ENCODE assay signal across 9 cellular contexts in the genomic region with DNA sequence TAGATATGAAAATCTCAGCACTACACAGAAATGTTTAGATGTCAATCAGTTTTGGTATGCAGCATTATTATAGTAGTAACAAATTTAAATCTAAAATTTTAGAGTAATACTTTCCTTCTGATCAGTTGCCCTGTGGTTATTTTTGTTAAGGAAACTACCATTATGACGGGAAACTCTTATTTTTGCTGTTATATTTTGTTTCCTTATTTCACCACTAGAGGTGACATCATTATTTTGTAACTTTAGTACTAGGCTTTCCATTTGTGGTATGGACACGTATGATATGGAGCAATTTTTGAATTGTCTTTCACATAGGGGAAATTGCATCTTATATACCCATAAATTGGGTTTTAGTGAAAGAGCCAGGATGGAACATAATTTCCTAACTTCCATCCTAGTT. TPM values are rescaled to one million over a fixed set of nuclear protein-coding genes. Genes with fewer than 3 reads are reported as not detected.
DNase-seq lines count a peak whose midpoint lies in the region; ATAC-seq and TF ChIP-seq lines count a peak whose summit lies in the region.
"Had no signal": no experiment of that assay in that cellular context is flagged by ENCODE, and none has a peak within 500 bp of the region (broad histone marks: within the 10 kb centered on the region; RNA-seq: fewer than 3 reads in every experiment).

No MANE protein-coding gene starts in this region.

- DNase-seq in activated naive CD4-positive, alpha-beta T cell treated with anti-CD3 and anti-CD28 coated beads, Interleukin-2, amount 50 U/mL, for 72 hours (ENCODE audit: low spot score in 2 of 2): no peak
- DNase-seq in activated naive CD4-positive, alpha-beta T cell treated with Interleukin-2 at 50 U/mL for 16 hours: no peak
- DNase-seq in amniotic epithelial cell (ENCODE audit: low read depth): peak; percentile 71
- no peak for DNase-seq in testis
- no peak for DNase-seq in NCI-H446 (lab: John Stamatoyannopoulos, UW)
- no peak for DNase-seq in cerebellar nuclear complex (lab: John Stamatoyannopoulos, UW)
- no peak for DNase-seq in 8988T

- no peaks in the 10 kb centered on the region for H3K36me3 Mint-ChIP-seq in activated naive CD4-positive, alpha-beta T cell treated with anti-CD3 and anti-CD28 coated beads, Interleukin-2, amount 50 U/mL, for 72 hours

- TF ChIP-seq CTCF in testis (IDR thresholded peaks at IDR 0.05): peak in 2 of 3 experiments; percentile 9 to 30

- H3K27ac ChIP-seq in testis: no peak overlapping the region
- H3K27ac ChIP-seq: BLaER1 had no signal

- intact Hi-C loops in testis (cut with DNase I; ENCODE audit: low total_unique reads): no loop called here

- no peak overlapping the region for H3K4me3 ChIP-seq in testis
- H3K4me3 ChIP-seq: BLaER1 had no signal

- H3K4me1 ChIP-seq in testis: no peaks in the 10 kb centered on the region
- H3K4me1 ChIP-seq: BLaER1 had no signal

- H3K36me3 ChIP-seq in testis (ENCODE audit: low read depth, missing control alignments): no peaks in the 10 kb centered on the region
- H3K36me3 ChIP-seq: BLaER1 had no signal

- H3K9me3 ChIP-seq in testis: no peaks in the 10 kb centered on the region
- H3K9me3 ChIP-seq: BLaER1 had no signal

- no peaks in the 10 kb centered on the region for H3K27me3 ChIP-seq in testis
- H3K27me3 ChIP-seq: BLaER1 had no signal

- TF ChIP-seq POLR2A in testis (IDR thresholded peaks at IDR 0.05): no peak

- peak; percentile 64 to 85 for ATAC-seq in activated naive CD4-positive, alpha-beta T cell treated with anti-CD3 and anti-CD28 coated beads, Interleukin-2, amount 50 U/mL, for 72 hours
- peak; percentile 44 for ATAC-seq in HG03196 (IDR thresholded peaks at IDR 0.05; ENCODE audit: unreplicated experiment)

- WGBS in testis, 2 donors: 78 to 89% methylated on average over 2 of the region's 2 CpGs

- peaks cover 0 to 6% of the 10 kb centered on the region in 2 donors for H3K9me3 Mint-ChIP-seq in activated naive CD4-positive, alpha-beta T cell treated with anti-CD3 and anti-CD28 coated beads, Interleukin-2, amount 50 U/mL, for 72 hours

- H3K27ac Mint-ChIP-seq in activated naive CD4-positive, alpha-beta T cell treated with anti-CD3 and anti-CD28 coated beads, Interleukin-2, amount 50 U/mL, for 72 hours: peak overlapping the region in 1 of 2 donors; percentile 70

RNA-seq across cellular contexts. Expression of a gene that starts 19.6 kb away (rescaled TPM):
- 10 to 100 TPM; 69.4 to 85.7 TPM for total RNA-seq in activated naive CD4-positive, alpha-beta T cell treated with anti-CD3 and anti-CD28 coated beads, Interleukin-2, amount 50 U/mL, for 72 hours
- 10 to 100 TPM; 67.7 to 68.2 TPM for total RNA-seq in testis
- polyA plus RNA-seq in testis (ENCODE audit: insufficient read depth, low read depth, low replicate concordance): 38.1 TPM
